In genomic region chr16:27408012-27408601, GRCh38 we compare ENCODE assay signal across 9 cellular contexts. TPM values are rescaled to one million over a fixed set of nuclear protein-coding genes. Genes with fewer than 3 reads are reported as not detected.
DNase-seq lines count a peak whose midpoint lies in the region; ATAC-seq, FAIRE-seq and TF ChIP-seq lines count a peak whose summit lies in the region.
"Had no signal": no experiment of that assay in that cellular context is flagged by ENCODE, and none has a peak within 500 bp of the region (broad histone marks: within the 10 kb centered on the region; RNA-seq: fewer than 3 reads in every experiment).

No MANE protein-coding gene starts in this region.

- no peaks in the 10 kb centered on the region for H4K20me1 ChIP-seq in endothelial cell of umbilical vein (replicated peaks; ENCODE audit: control insufficient read depth, extremely low read depth, insufficient read depth, low read length)

- POLR2A ChIA-PET in GM10248 (lab: Yijun Ruan, JAX) (interaction anchor here (1.0 to 5.7 kb wide), 6 partner anchors 9 to 45 kb away, joined by 3 to 32 read pairs (median 6); no protein-coding TSS in a partner anchor), endothelial cell of umbilical vein (lab: Charles Lee) (no interaction called here)

- H3K79me2 ChIP-seq in endothelial cell of umbilical vein (ENCODE audit: control insufficient read depth, insufficient read depth, low read length) = no peaks in the 10 kb centered on the region

- no peak overlapping the region for H3K4me2 ChIP-seq in endothelial cell of umbilical vein (ENCODE audit: insufficient read depth, low read length)

- FAIRE-seq in endothelial cell of umbilical vein (lab: Jason Lieb, UNC) = peak; percentile 46

- no peaks in the 10 kb centered on the region for H3K9me1 ChIP-seq in endothelial cell of umbilical vein (replicated peaks; ENCODE audit: control insufficient read depth, extremely low read depth, insufficient read depth, low read length)

- ATAC-seq in GM21786 (IDR thresholded peaks at IDR 0.05; ENCODE audit: unreplicated experiment) (peak; percentile 44), RWPE2 (ENCODE audit: low read depth) (peak; percentile 61), body of pancreas (no peak)

- no TSS peak for BruUV-seq in endothelial cell of umbilical vein (replicated peaks; lab: Mats Ljungman, UMichigan)

- dilution Hi-C loops in endothelial cell of umbilical vein (cut with MboI; ENCODE audit: extremely low pct_ligation_motif_present, low sequenced_read_pairs) = no loop called here

- H3K27ac ChIP-seq in RWPE2 (ENCODE audit: poor library complexity, severe bottlenecking) (no peak overlapping the region), endothelial cell of umbilical vein (ENCODE audit: insufficient read depth, low read depth, low read length) (no peak overlapping the region), body of pancreas (no peak overlapping the region)
- H3K27ac ChIP-seq: heart right ventricle had no signal

- H3K9ac ChIP-seq in endothelial cell of umbilical vein (replicated peaks; ENCODE audit: extremely low read depth, insufficient read depth, low read length) = no peak overlapping the region

- H3K36me3 ChIP-seq in RWPE2 (ENCODE audit: low read depth) (no peaks in the 10 kb centered on the region), endothelial cell of umbilical vein (ENCODE audit: control insufficient read depth in 2 of 2, extremely low read depth in 1 of 2, insufficient read depth in 2 of 2, low read length in 2 of 2) (no peaks in the 10 kb centered on the region), body of pancreas (replicated peaks in 1 of 2; ENCODE audit: insufficient read depth in 1 of 2, low read depth in 2 of 2) (no peaks in the 10 kb centered on the region)
- H3K36me3 ChIP-seq: heart right ventricle had no signal

- TF ChIP-seq CTCF in GM10248 (IDR thresholded peaks at IDR 0.05; ENCODE audit: control extremely low read depth, extremely low read depth, low read depth, missing control alignments) = no peak
- TF ChIP-seq CTCF in RWPE2 (IDR thresholded peaks at IDR 0.05; ENCODE audit: poor library complexity, severe bottlenecking) = no peak
- TF ChIP-seq CTCF in endothelial cell of umbilical vein (IDR thresholded peaks at IDR 0.05; ENCODE audit: extremely low read depth in 1 of 2, insufficient read depth in 1 of 2, low read depth in 1 of 2, low read length in 2 of 2) = no peak
- TF ChIP-seq CTCF in body of pancreas (IDR thresholded peaks at IDR 0.05) = no peak

- DNase-seq in GM10248 (ENCODE audit: extremely low spot score) = peak; percentile 57
- DNase-seq in RWPE2 (ENCODE audit: low spot score) = no peak
- peak; percentile 39 for DNase-seq in endothelial cell of umbilical vein (ENCODE audit: low read depth, low spot score)
- DNase-seq in body of pancreas = no peak
- no peak for DNase-seq in NCI-H1930 (lab: John Stamatoyannopoulos, UW)
- no peak for DNase-seq in Kasumi-1 (lab: John Stamatoyannopoulos, UW)
- DNase-seq in GF-D8 (lab: John Stamatoyannopoulos, UW) = no peak
- DNase-seq: heart right ventricle had no signal

- TF ChIP-seq POLR2A in endothelial cell of umbilical vein (IDR thresholded peaks at IDR 0.05; ENCODE audit: low read depth, low read length) (no peak), body of pancreas (IDR thresholded peaks at IDR 0.05) (no peak)

- intact Hi-C loops in endothelial cell of umbilical vein (cut with micrococcal nuclease) = no loop called here
- intact Hi-C loops in body of pancreas (cut with DNase I) = no loop called here

- H3K27me3 ChIP-seq in RWPE2 (ENCODE audit: insufficient read depth, poor library complexity, severe bottlenecking) (no peaks in the 10 kb centered on the region), endothelial cell of umbilical vein (ENCODE audit: control insufficient read depth in 2 of 2, insufficient read depth in 2 of 2, low read length in 2 of 2) (no peaks in the 10 kb centered on the region), body of pancreas (no peaks in the 10 kb centered on the region)

- no peaks in the 10 kb centered on the region for H3K4me1 ChIP-seq in RWPE2 (ENCODE audit: insufficient read depth, poor library complexity, severe bottlenecking)
- peaks cover 4% of the 10 kb centered on the region for H3K4me1 ChIP-seq in endothelial cell of umbilical vein (ENCODE audit: control insufficient read depth, extremely low read depth, insufficient read depth, low read length)
- H3K4me1 ChIP-seq in body of pancreas = no peaks in the 10 kb centered on the region

- H3K4me3 ChIP-seq in RWPE2 (ENCODE audit: severe bottlenecking) (no peak overlapping the region), endothelial cell of umbilical vein (replicated peaks in 1 of 3; ENCODE audit: insufficient read depth in 1 of 3, low read depth in 1 of 3, low read length in 3 of 3) (no peak overlapping the region), body of pancreas (no peak overlapping the region)
- H3K4me3 ChIP-seq: heart right ventricle had no signal

- H3K9me3 ChIP-seq in RWPE2 (ENCODE audit: severe bottlenecking) = no peaks in the 10 kb centered on the region
- H3K9me3 ChIP-seq in endothelial cell of umbilical vein (replicated peaks; ENCODE audit: control insufficient read depth, insufficient read depth, low read length) = no peaks in the 10 kb centered on the region
- H3K9me3 ChIP-seq in body of pancreas = no peaks in the 10 kb centered on the region

- no peak overlapping the region for H2AFZ ChIP-seq in endothelial cell of umbilical vein (ENCODE audit: low read depth, low read length)

- 44 to 64% methylated on average over 3 of the region's 3 CpGs for WGBS in body of pancreas, 2 donors

- CTCF ChIA-PET in GM10248 (lab: Yijun Ruan, JAX) = interaction anchor here (0.8 to 3.6 kb wide), 8 partner anchors 14 to 229 kb away, joined by 3 to 13 read pairs (median 4); no protein-coding TSS in a partner anchor
- CTCF ChIA-PET in endothelial cell of umbilical vein (lab: Charles Lee) = interaction anchor here (1.0 to 1.2 kb wide), 2 partner anchors 17 to 41 kb away, joined by 3 to 4 read pairs; no protein-coding TSS in a partner anchor

TF ChIP-seq in endothelial cell of umbilical vein, 7 proteins besides CTCF, POLR2A, EP300 and RAD21:
- no peak for TF ChIP-seq MYC (IDR thresholded peaks at IDR 0.05; ENCODE audit: low read depth, low read length)
- TF ChIP-seq GATA2 (IDR thresholded peaks at IDR 0.05; ENCODE audit: insufficient read depth, insufficient read length, low read depth, low read length) = no peak
- TF ChIP-seq FOS (IDR thresholded peaks at IDR 0.05; ENCODE audit: borderline replicate concordance, insufficient read depth, low read length) = peak; percentile 86
- peak; percentile 34 for TF ChIP-seq JUN (IDR thresholded peaks at IDR 0.05; ENCODE audit: borderline replicate concordance, insufficient read depth, insufficient read length, low read depth)
- TF ChIP-seq POLR2AphosphoS5 (IDR thresholded peaks at IDR 0.05; ENCODE audit: insufficient read depth, low read depth, low read length) = no peak

RNA-seq across cellular contexts. Expression of gene IL21R, which starts 6.1 kb away (rescaled TPM):
- total RNA-seq in endothelial cell of umbilical vein (not detected in 2 replicates), body of pancreas (under 1 TPM in 1 of 2 donors, not detected in 1; 0.26 TPM)
- 0.03 TPM in 2 replicates for polyA plus RNA-seq in endothelial cell of umbilical vein
- polyA plus RNA-seq in endothelial cell of umbilical vein (2011; cell fraction: cytosol; rRNA removed) = 0.03 and 0.06 TPM in 2 replicates
- polyA plus RNA-seq in endothelial cell of umbilical vein (2011; cell fraction: nucleus; rRNA removed) = not detected in 2 replicates
- not detected in 2 replicates for polyA plus RNA-seq in endothelial cell of umbilical vein (2012)
- polyA minus RNA-seq in endothelial cell of umbilical vein = 1.3 TPM in 1 of 2 replicates, not detected in the other
- not detected for polyA minus RNA-seq in endothelial cell of umbilical vein (2011; cell fraction: cytosol; rRNA and poly(A)+ RNA removed)
- polyA minus RNA-seq in endothelial cell of umbilical vein (2011; cell fraction: nucleus; rRNA and poly(A)+ RNA removed) = not detected in 2 replicates

Comparison
In these comparisons a context has a peak if more than half of its experiments do, and no peak if none do; other contexts are left out.
1. DNase-seq: peak in GM10248 (single experiment) and endothelial cell of umbilical vein (single experiment); none in RWPE2 (single experiment), body of pancreas (0 of 4), NCI-H1930 (0 of 2), Kasumi-1 (0 of 2) and GF-D8 (single experiment).